1 cellular context compared by ENCODE assay signal in the genomic region with DNA sequence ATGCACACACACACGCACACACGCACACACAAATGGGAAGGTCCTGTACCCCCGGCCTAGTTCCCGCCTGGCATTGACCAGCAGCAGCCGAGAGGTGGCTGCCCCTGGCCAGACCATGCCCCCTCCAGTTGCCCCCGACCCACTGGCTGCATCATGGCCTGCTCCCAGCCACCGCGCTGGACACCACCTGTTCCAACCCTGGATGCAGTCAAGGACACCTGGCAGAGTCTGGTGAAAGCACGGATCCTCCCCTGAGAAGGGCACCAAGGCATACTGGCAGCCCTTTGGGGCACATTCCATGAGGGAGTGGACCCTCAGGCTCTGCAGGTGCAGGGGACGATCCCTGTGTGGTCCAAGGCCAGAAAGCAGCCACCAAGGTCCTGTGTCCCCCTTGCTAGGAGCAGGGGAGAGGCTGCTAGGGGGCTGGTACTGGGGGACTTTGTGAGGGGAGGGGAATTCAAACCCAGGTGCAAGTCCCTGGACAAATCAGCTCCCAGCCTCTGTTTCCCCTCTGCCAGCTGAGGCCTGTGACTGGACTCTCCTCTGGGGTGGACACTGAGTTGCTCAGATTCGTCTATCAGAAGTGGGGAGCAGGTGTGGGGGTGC.
TF ChIP-seq lines count a peak whose summit lies in the region.

No MANE protein-coding gene starts in this region.

TF ChIP-seq in HepG2, 621 proteins besides CTCF, POLR2A, EP300 and RAD21:
- no peak for TF ChIP-seq HMG20A (CRISPR knock-in tag; IDR thresholded peaks at IDR 0.05; ENCODE audit: borderline replicate concordance)
- TF ChIP-seq, protein P1, sequence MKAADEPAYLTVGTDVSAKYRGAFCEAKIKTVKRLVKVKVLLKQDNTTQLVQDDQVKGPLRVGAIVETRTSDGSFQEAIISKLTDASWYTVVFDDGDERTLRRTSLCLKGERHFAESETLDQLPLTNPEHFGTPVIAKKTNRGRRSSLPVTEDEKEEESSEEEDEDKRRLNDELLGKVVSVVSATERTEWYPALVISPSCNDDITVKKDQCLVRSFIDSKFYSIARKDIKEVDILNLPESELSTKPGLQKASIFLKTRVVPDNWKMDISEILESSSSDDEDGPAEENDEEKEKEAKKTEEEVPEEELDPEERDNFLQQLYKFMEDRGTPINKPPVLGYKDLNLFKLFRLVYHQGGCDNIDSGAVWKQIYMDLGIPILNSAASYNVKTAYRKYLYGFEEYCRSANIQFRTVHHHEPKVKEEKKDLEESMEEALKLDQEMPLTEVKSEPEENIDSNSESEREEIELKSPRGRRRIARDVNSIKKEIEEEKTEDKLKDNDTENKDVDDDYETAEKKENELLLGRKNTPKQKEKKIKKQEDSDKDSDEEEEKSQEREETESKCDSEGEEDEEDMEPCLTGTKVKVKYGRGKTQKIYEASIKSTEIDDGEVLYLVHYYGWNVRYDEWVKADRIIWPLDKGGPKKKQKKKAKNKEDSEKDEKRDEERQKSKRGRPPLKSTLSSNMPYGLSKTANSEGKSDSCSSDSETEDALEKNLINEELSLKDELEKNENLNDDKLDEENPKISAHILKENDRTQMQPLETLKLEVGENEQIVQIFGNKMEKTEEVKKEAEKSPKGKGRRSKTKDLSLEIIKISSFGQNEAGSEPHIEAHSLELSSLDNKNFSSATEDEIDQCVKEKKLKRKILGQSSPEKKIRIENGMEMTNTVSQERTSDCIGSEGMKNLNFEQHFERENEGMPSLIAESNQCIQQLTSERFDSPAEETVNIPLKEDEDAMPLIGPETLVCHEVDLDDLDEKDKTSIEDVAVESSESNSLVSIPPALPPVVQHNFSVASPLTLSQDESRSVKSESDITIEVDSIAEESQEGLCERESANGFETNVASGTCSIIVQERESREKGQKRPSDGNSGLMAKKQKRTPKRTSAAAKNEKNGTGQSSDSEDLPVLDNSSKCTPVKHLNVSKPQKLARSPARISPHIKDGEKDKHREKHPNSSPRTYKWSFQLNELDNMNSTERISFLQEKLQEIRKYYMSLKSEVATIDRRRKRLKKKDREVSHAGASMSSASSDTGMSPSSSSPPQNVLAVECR (CRISPR knock-in tag; IDR thresholded peaks at IDR 0.05; ENCODE audit: borderline replicate concordance) = 0 out of 2 replicates have a peak, but pooled peaks have one; percentile 12
